Comparison of ENCODE assay signal across 11 cellular contexts in the genomic region with DNA sequence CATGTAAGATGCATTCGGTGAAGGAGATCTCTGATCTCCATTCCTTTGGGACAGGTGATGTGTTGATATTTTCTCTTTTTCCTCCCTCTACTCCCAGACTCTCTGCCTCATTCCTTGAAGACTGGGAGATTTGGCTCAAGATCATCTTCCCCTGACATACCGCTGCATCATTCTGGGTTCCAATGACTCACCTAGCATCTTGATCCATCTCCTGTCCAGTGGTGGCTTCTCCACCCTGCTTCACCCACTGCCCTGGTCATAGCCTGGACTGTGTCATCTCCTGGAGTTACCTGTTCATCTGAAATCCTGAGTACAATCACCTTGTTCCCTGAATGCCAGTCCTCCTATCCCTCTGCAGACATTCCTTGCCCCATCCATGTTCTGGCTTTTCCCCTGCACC. TPM values are rescaled to one million over a fixed set of nuclear protein-coding genes. Genes with fewer than 3 reads are reported as not detected.
A peak's percentile ranks its signal among the peaks of the same experiment; 100 is the strongest.
DNase-seq lines count a peak whose midpoint lies in the region; ATAC-seq, FAIRE-seq and TF ChIP-seq lines count a peak whose summit lies in the region.
"Had no signal": no experiment of that assay in that cellular context is flagged by ENCODE, and none has a peak within 500 bp of the region (broad histone marks: within the 10 kb centered on the region; RNA-seq: fewer than 3 reads in every experiment).

No MANE protein-coding gene starts in this region.

- peaks cover 34% of the 10 kb centered on the region for H3K79me1 ChIP-seq in trophoblast cell (ENCODE audit: low read length)

- WGBS in trophoblast cell (ENCODE audit: extremely low coverage, insufficient coverage, insufficient read length), result no CpG with 5 or more reads among the region's 2 CpGs

- H4K8ac ChIP-seq in trophoblast cell (ENCODE audit: low read depth, low read length), result no peak overlapping the region

- DNase-seq in AG04450 (ENCODE audit: low read depth, low spot score) (no peak), RCC 7860 (ENCODE audit: low spot score) (peak; percentile 47), fibroblast of the aortic adventitia (ENCODE audit: low read depth) (peak; percentile 52), trophoblast cell (peak; percentile 47 to 64), SJCRH30 (no peak), NCI-H345 treated with DMSO at 0.1 percent for 48 hours (lab: John Stamatoyannopoulos, UW; ENCODE audit: unreplicated experiment) (no peak)
- DNase-seq: CD4-positive, alpha-beta T cell; NK-92 treated with Interleukin-12 subunit alpha and Interleukin-12 subunit beta, amount 100 ng/mL, for 24 hours had no signal

- no peak for ATAC-seq in GM21576 (IDR thresholded peaks at IDR 0.05; ENCODE audit: unreplicated experiment)
- no peak for ATAC-seq in GM18502 (IDR thresholded peaks at IDR 0.05; ENCODE audit: poor library complexity, unreplicated experiment)

- H2BK120ac ChIP-seq in trophoblast cell (ENCODE audit: insufficient read depth, low read length, poor library complexity), result no peak overlapping the region

- no peak overlapping the region for H4K12ac ChIP-seq in trophoblast cell (ENCODE audit: low read depth, low read length)

- peak overlapping the region; percentile 12 for H2BK12ac ChIP-seq in trophoblast cell (ENCODE audit: low read length)

- H2BK5ac ChIP-seq in trophoblast cell (ENCODE audit: low read depth, low read length, poor library complexity), result no peak overlapping the region

- H3K36me3 ChIP-seq in trophoblast cell (ENCODE audit: control insufficient read depth in 1 of 2, insufficient read depth in 2 of 2, low read length in 2 of 2) (peaks cover 2 to 4% of the 10 kb centered on the region in 2 experiments), SJCRH30 (no peaks in the 10 kb centered on the region)
- H3K36me3 ChIP-seq: prostate gland had no signal

- H3K27me3 ChIP-seq in AG04450 (ENCODE audit: control insufficient read depth, insufficient read depth, low read length) (no peaks in the 10 kb centered on the region), trophoblast cell (ENCODE audit: insufficient read depth, low read length) (no peaks in the 10 kb centered on the region), SJCRH30 (no peaks in the 10 kb centered on the region)

- CTCF ChIA-PET in AG04450 (lab: Charles Lee), result no interaction called here

- TF ChIP-seq CTCF in AG04450 (IDR thresholded peaks at IDR 0.05; ENCODE audit: low read depth, low read length) (no peak), fibroblast of the aortic adventitia (IDR thresholded peaks at IDR 0.05; ENCODE audit: insufficient read depth, low read length) (no peak)

- peak overlapping the region; percentile 31 for H3K4ac ChIP-seq in trophoblast cell (ENCODE audit: low read depth, low read length)

- H3K9me3 ChIP-seq in AG04450 (ENCODE audit: control insufficient read depth, insufficient read depth, low read length) (no peaks in the 10 kb centered on the region), trophoblast cell (ENCODE audit: insufficient read depth, low read depth, low read length) (no peaks in the 10 kb centered on the region), SJCRH30 (replicated peaks) (no peaks in the 10 kb centered on the region)
- H3K9me3 ChIP-seq: prostate gland had no signal

- no peak for FAIRE-seq in RCC 7860 (lab: Jason Lieb, UNC)

- POLR2A ChIA-PET in AG04450 (lab: Yijun Ruan, JAX), result interaction anchor here (0.6 to 0.9 kb wide), 2 partner anchors 9 to 28 kb away, joined by 4 read pairs; no protein-coding TSS in a partner anchor

- peak overlapping the region; percentile 34 for H3K18ac ChIP-seq in trophoblast cell (ENCODE audit: low read length)

- H2AK5ac ChIP-seq in trophoblast cell (ENCODE audit: low read length), result no peak overlapping the region

- peaks cover 16% of the 10 kb centered on the region for H3K79me2 ChIP-seq in trophoblast cell (ENCODE audit: control insufficient read depth, insufficient read depth, low read length, poor library complexity)

- H3K9ac ChIP-seq in trophoblast cell (ENCODE audit: low read length), result no peak overlapping the region

- H3K4me2 ChIP-seq in trophoblast cell (ENCODE audit: low read length), result no peak overlapping the region

- H3K14ac ChIP-seq in trophoblast cell (ENCODE audit: low read length), result peak overlapping the region; percentile 51

- no peak overlapping the region for H4K91ac ChIP-seq in trophoblast cell (ENCODE audit: low read depth, low read length)

- no peak overlapping the region for H2AFZ ChIP-seq in trophoblast cell (ENCODE audit: insufficient read depth, low read length, poor library complexity)

- no peak overlapping the region for H3K23ac ChIP-seq in trophoblast cell (ENCODE audit: low read length)

- H3K27ac ChIP-seq in AG04450 (ENCODE audit: low read depth, low read length) (peak overlapping the region; percentile 93), trophoblast cell (ENCODE audit: low read depth, low read length) (no peak overlapping the region), SJCRH30 (no peak overlapping the region)

- H3K4me1 ChIP-seq in trophoblast cell (ENCODE audit: control insufficient read depth in 1 of 2, insufficient read depth in 2 of 2, low read length in 2 of 2), result peaks cover 34 to 56% of the 10 kb centered on the region in 2 experiments
- peaks cover 13% of the 10 kb centered on the region for H3K4me1 ChIP-seq in SJCRH30
- H3K4me1 ChIP-seq: prostate gland had no signal

- H3K4me3 ChIP-seq in AG04450 (ENCODE audit: low read depth, low read length) (no peak overlapping the region), fibroblast of the aortic adventitia (ENCODE audit: low read depth, low read length) (no peak overlapping the region), trophoblast cell (ENCODE audit: low read depth, low read length) (no peak overlapping the region), SJCRH30 (no peak overlapping the region)
- H3K4me3 ChIP-seq: prostate gland had no signal

RNA-seq across cellular contexts. Expression of a gene that starts 57.4 kb away (rescaled TPM):
- polyA plus RNA-seq in AG04450 (2011; rRNA removed), result 22.3 and 25.1 TPM in 2 replicates
- 37.2 and 37.8 TPM in 2 replicates for polyA minus RNA-seq in AG04450 (2011; rRNA and poly(A)+ RNA removed)
- 23.2 and 51.6 TPM in 2 replicates for total RNA-seq in fibroblast of the aortic adventitia (ENCODE audit: low replicate concordance)
- polyA plus RNA-seq in trophoblast cell (2013), result 43.4 and 43.5 TPM in 2 replicates
- 10.3 and 12.1 TPM in 2 replicates for total RNA-seq in SJCRH30 (2014; rRNA removed; shearing (Covaris generic))

Comparison
In these comparisons a context has a peak if more than half of its experiments do, and no peak if none do; other contexts are left out.
1. DNase-seq: peak in RCC 7860 (single experiment), fibroblast of the aortic adventitia (single experiment) and trophoblast cell (2 of 2); none in AG04450 (single experiment), SJCRH30 (0 of 2) and NCI-H345 treated with DMSO at 0.1 percent for 48 hours (single experiment).